Comparison of ENCODE assay signal across 25 cellular contexts in the genomic region with DNA sequence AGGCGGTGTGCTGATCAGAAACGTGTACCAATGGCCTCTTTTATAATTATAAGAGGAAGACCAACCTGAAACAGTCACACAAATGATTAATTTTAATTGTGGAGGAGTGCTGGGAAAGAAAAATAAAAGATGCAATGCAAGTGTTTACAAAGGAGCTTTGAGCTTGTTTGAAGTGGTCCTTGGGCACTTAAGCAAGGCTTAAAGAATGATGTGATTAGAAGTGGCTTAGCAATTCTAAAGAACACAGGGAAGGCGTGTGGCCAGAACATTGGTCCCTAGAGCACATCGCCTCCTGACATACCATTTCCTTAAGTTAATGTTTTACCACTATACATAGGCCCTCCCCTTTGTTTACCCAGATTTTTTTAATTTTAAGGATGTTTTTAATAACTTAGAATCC. TPM values are rescaled to one million over a fixed set of nuclear protein-coding genes. Genes with fewer than 3 reads are reported as not detected.
DNase-seq lines count a peak whose midpoint lies in the region; ATAC-seq and TF ChIP-seq lines count a peak whose summit lies in the region.
"Had no signal": no experiment of that assay in that cellular context is flagged by ENCODE, and none has a peak within 500 bp of the region (broad histone marks: within the 10 kb centered on the region; RNA-seq: fewer than 3 reads in every experiment).

No MANE protein-coding gene starts in this region.

- H3K9me3 ChIP-seq in lower lobe of right lung (no peaks in the 10 kb centered on the region), upper lobe of right lung (no peaks in the 10 kb centered on the region)
- H3K9me3 ChIP-seq: colonic mucosa had no signal

- no peak for DNase-seq in stimulated activated naive CD8-positive, alpha-beta T cell treated with anti-CD3 and anti-CD28 coated beads, Interleukin-15, Interleukin-2, amounts not matched to agents 100 U/mL and 50 U/mL, for 24 hours
- DNase-seq in NCI-H524 (lab: John Stamatoyannopoulos, UW) (peak; percentile 64 to 85), lower lobe of right lung (no peak), upper lobe of right lung (no peak), COR-L47 (lab: John Stamatoyannopoulos, UW) (no peak)
- DNase-seq in stimulated activated CD8-positive, alpha-beta memory T cell treated with anti-CD3 and anti-CD28 coated beads, Interleukin-4, amount 100 ng/mL, for 48 hours: no peak
- DNase-seq: ACHN; activated B cell treated with CpG ODN at 0.5 μM for 24 hours; activated CD8-positive, alpha-beta memory T cell treated with anti-CD3 and anti-CD28 coated beads for 24 hours; colonic mucosa; mammary epithelial cell; naive thymus-derived CD4-positive, alpha-beta T cell; NCI-H774; PC-3; posterior cingulate gyrus; SIG-M5; stimulated activated CD4-positive, alpha-beta T cell treated with anti-CD3 and anti-CD28 coated beads, Interleukin-2, amount 100 ng/mL, for 48 hours had no signal

- no peaks in the 10 kb centered on the region for H3K9me3 Mint-ChIP-seq in stimulated activated naive CD8-positive, alpha-beta T cell treated with anti-CD3 and anti-CD28 coated beads, Interleukin-15, Interleukin-2, amounts not matched to agents 100 ng/mL and 50 ng/mL, for 24 hours
- H3K9me3 Mint-ChIP-seq: brain; naive thymus-derived CD4-positive, alpha-beta T cell; T-helper 2 cell treated with Interferon-gamma antibody and Interleukin-4, amounts not matched to agents 5 μg/mL and 100 μg/mL, for 36 hours had no signal

- no peak overlapping the region for H3K4me3 ChIP-seq in lower lobe of right lung
- H3K4me3 ChIP-seq in upper lobe of right lung: no peak overlapping the region
- H3K4me3 ChIP-seq: colonic mucosa, K562, skin epidermis had no signal

- H3K27ac ChIP-seq in lower lobe of right lung (peak overlapping the region; percentile 46), upper lobe of right lung (no peak overlapping the region)
- H3K27ac ChIP-seq: colonic mucosa, HL-60, skin epidermis had no signal

- H3K27me3 Mint-ChIP-seq in stimulated activated naive CD8-positive, alpha-beta T cell treated with anti-CD3 and anti-CD28 coated beads, Interleukin-15, Interleukin-2, amounts not matched to agents 100 ng/mL and 50 ng/mL, for 24 hours: no peaks in the 10 kb centered on the region
- H3K27me3 Mint-ChIP-seq: activated B cell treated with CpG ODN at 0.5 μM for 24 hours; activated naive CD8-positive, alpha-beta T cell; brain; naive thymus-derived CD4-positive, alpha-beta T cell had no signal

- H3K36me3 ChIP-seq in lower lobe of right lung (no peaks in the 10 kb centered on the region), upper lobe of right lung (no peaks in the 10 kb centered on the region)
- H3K36me3 ChIP-seq: colonic mucosa had no signal

- H3K4me1 ChIP-seq in lower lobe of right lung (peaks cover 88% of the 10 kb centered on the region), upper lobe of right lung (peaks cover 83% of the 10 kb centered on the region)
- H3K4me1 ChIP-seq: colonic mucosa had no signal

- H3K27me3 ChIP-seq in lower lobe of right lung (ENCODE audit: low read depth) (no peaks in the 10 kb centered on the region), upper lobe of right lung (no peaks in the 10 kb centered on the region)
- H3K27me3 ChIP-seq: colonic mucosa had no signal

- H3K4me1 Mint-ChIP-seq in stimulated activated naive CD8-positive, alpha-beta T cell treated with anti-CD3 and anti-CD28 coated beads, Interleukin-15, Interleukin-2, amounts not matched to agents 100 ng/mL and 50 ng/mL, for 24 hours (ENCODE audit: low read depth): peaks cover 76% of the 10 kb centered on the region

- TF ChIP-seq CTCF in lower lobe of right lung (IDR thresholded peaks at IDR 0.05) (no peak), upper lobe of right lung (IDR thresholded peaks at IDR 0.05) (no peak)

- H3K27ac Mint-ChIP-seq in stimulated activated naive CD8-positive, alpha-beta T cell treated with anti-CD3 and anti-CD28 coated beads, Interleukin-15, Interleukin-2, amounts not matched to agents 100 ng/mL and 50 ng/mL, for 24 hours: peak overlapping the region; percentile 13
- H3K27ac Mint-ChIP-seq: activated B cell treated with CpG ODN at 0.5 μM for 24 hours; activated naive CD8-positive, alpha-beta T cell; T-helper 2 cell treated with Interferon-gamma antibody and Interleukin-4, amounts not matched to agents 5 μg/mL and 100 μg/mL, for 36 hours had no signal

- intact Hi-C loops in lower lobe of right lung (cut with DNase I): no loop called here
- intact Hi-C loops in upper lobe of right lung (cut with DNase I): no loop called here

- H3K4me3 Mint-ChIP-seq in stimulated activated naive CD8-positive, alpha-beta T cell treated with anti-CD3 and anti-CD28 coated beads, Interleukin-15, Interleukin-2, amounts not matched to agents 100 ng/mL and 50 ng/mL, for 24 hours: no peak overlapping the region
- H3K4me3 Mint-ChIP-seq: activated B cell treated with CpG ODN at 0.5 μM for 24 hours; activated naive CD8-positive, alpha-beta T cell; brain; T-helper 2 cell treated with Interferon-gamma antibody and Interleukin-4, amounts not matched to agents 5 μg/mL and 100 μg/mL, for 36 hours had no signal

- peaks cover 25% of the 10 kb centered on the region for H3K36me3 Mint-ChIP-seq in stimulated activated naive CD8-positive, alpha-beta T cell treated with anti-CD3 and anti-CD28 coated beads, Interleukin-15, Interleukin-2, amounts not matched to agents 100 ng/mL and 50 ng/mL, for 24 hours (ENCODE audit: low read depth)

- ATAC-seq in stimulated activated naive CD8-positive, alpha-beta T cell treated with anti-CD3 and anti-CD28 coated beads, Interleukin-15, Interleukin-2, amounts not matched to agents 100 U/mL and 50 U/mL, for 24 hours: no peak
- peak; percentile 68 to 81 for ATAC-seq in lower lobe of right lung
- peak; percentile 63 for ATAC-seq in upper lobe of right lung
- ATAC-seq in HG02870 (IDR thresholded peaks at IDR 0.05; ENCODE audit: unreplicated experiment): no peak
- ATAC-seq: K562; naive thymus-derived CD4-positive, alpha-beta T cell; PC-3 had no signal

RNA-seq across cellular contexts. Expression of a gene that starts 26.1 kb away (rescaled TPM):
- total RNA-seq in lower lobe of right lung (78.2 TPM), upper lobe of right lung (101 TPM)

Comparison
In these comparisons a context has a peak if more than half of its experiments do, and no peak if none do; other contexts are left out.
1. ATAC-seq: peak in lower lobe of right lung (2 of 2) and upper lobe of right lung (single experiment); none in stimulated activated naive CD8-positive, alpha-beta T cell treated with anti-CD3 and anti-CD28 coated beads, Interleukin-15, Interleukin-2, amounts not matched to agents 100 U/mL and 50 U/mL, for 24 hours (single experiment) and HG02870 (single experiment).
2. DNase-seq: peak in NCI-H524 (2 of 2); none in stimulated activated naive CD8-positive, alpha-beta T cell treated with anti-CD3 and anti-CD28 coated beads, Interleukin-15, Interleukin-2, amounts not matched to agents 100 U/mL and 50 U/mL, for 24 hours (single experiment), lower lobe of right lung (single experiment), upper lobe of right lung (single experiment), COR-L47 (single experiment) and stimulated activated CD8-positive, alpha-beta memory T cell treated with anti-CD3 and anti-CD28 coated beads, Interleukin-4, amount 100 ng/mL, for 48 hours (single experiment).